ENCODE assay signal across 1 cellular context in genomic region chr1:47437518-47438320, GRCh38.
TF ChIP-seq lines count a peak whose summit lies in the region.

Gene FOXD2, plus strand, starts transcription at chr1:47438044. Its CDS starts 92 bp downstream, at chr1:47438136.

TF ChIP-seq in HepG2, 621 proteins besides CTCF, POLR2A, EP300 and RAD21 (continued from another document and continues in another):
- TF ChIP-seq POLR2G (IDR thresholded peaks at IDR 0.05; ENCODE audit: low read depth, low read length) (peak; percentile 64), ETV5 (CRISPR knock-in tag; IDR thresholded peaks at IDR 0.05; ENCODE audit: borderline replicate concordance) (peak; percentile 49; the same call in 1 of the 2 replicates), ZNF616 (CRISPR knock-in tag; IDR thresholded peaks at IDR 0.05; ENCODE audit: low read depth) (0 out of 2 replicates have a peak, but pooled peaks have one; percentile 32), ZNF780A (CRISPR knock-in tag; IDR thresholded peaks at IDR 0.05) (0 out of 2 replicates have a peak, but pooled peaks have one; percentile 67), HIVEP1 (CRISPR knock-in tag; IDR thresholded peaks at IDR 0.05) (peak; percentile 60; the same call in 1 of the 2 replicates), SATB2 (CRISPR knock-in tag; IDR thresholded peaks at IDR 0.05) (no peak), ZNF644 (CRISPR knock-in tag; IDR thresholded peaks at IDR 0.05; ENCODE audit: low read depth) (no peak), ZNF264 (CRISPR knock-in tag; IDR thresholded peaks at IDR 0.05) (no peak), ZNF609 (CRISPR knock-in tag; IDR thresholded peaks at IDR 0.05; ENCODE audit: borderline replicate concordance) (no peak), PHF21A (CRISPR knock-in tag; IDR thresholded peaks at IDR 0.05) (peak; percentile 84), SRY (CRISPR knock-in tag; IDR thresholded peaks at IDR 0.05) (0 out of 2 replicates have a peak, but pooled peaks have one; percentile 44), ZNF17 (CRISPR knock-in tag; IDR thresholded peaks at IDR 0.05) (no peak), NBN (conservative IDR thresholded peaks at IDR 0.05) (no peak), ASH2L (IDR thresholded peaks at IDR 0.05; ENCODE audit: insufficient read length, low read depth, low read length) (no peak), ZNF615 (CRISPR knock-in tag; IDR thresholded peaks at IDR 0.05; ENCODE audit: borderline replicate concordance) (no peak), ZFP37 (CRISPR knock-in tag; IDR thresholded peaks at IDR 0.05; ENCODE audit: borderline replicate concordance) (no peak), ARNT2 (CRISPR knock-in tag; IDR thresholded peaks at IDR 0.05; ENCODE audit: low read depth) (0 out of 2 replicates have a peak, but pooled peaks have one; percentile 52), PHF20 (CRISPR knock-in tag; IDR thresholded peaks at IDR 0.05) (peak; percentile 53), SAFB2 (CRISPR knock-in tag; IDR thresholded peaks at IDR 0.05; ENCODE audit: borderline replicate concordance, low read depth) (no peak), ZNF136 (CRISPR knock-in tag; IDR thresholded peaks at IDR 0.05; ENCODE audit: low read depth) (no peak), ZGPAT (CRISPR knock-in tag; IDR thresholded peaks at IDR 0.05) (peak; percentile 50; the same call in 1 of the 2 replicates), E2F1 (CRISPR knock-in tag; IDR thresholded peaks at IDR 0.05) (peak; percentile 69), ZBTB25 (CRISPR knock-in tag; IDR thresholded peaks at IDR 0.05) (peak; percentile 32; the same call in 1 of the 2 replicates), ZNF891 (CRISPR knock-in tag; IDR thresholded peaks at IDR 0.05) (peak; percentile 29; the same call in 1 of the 2 replicates), SPEN (CRISPR knock-in tag; IDR thresholded peaks at IDR 0.05; ENCODE audit: low read depth) (no peak; the same call in 1 of the 2 replicates), RERE (CRISPR knock-in tag; IDR thresholded peaks at IDR 0.05; ENCODE audit: low read depth) (peak; percentile 27; the same call in 1 of the 2 replicates), ZMAT3 (CRISPR knock-in tag; conservative IDR thresholded peaks at IDR 0.05) (peak; percentile 26; the same call in 1 of the 2 replicates), SP4 (CRISPR knock-in tag; IDR thresholded peaks at IDR 0.05) (peak; percentile 42; the same call in 1 of the 2 replicates), NR3C1 (CRISPR knock-in tag; IDR thresholded peaks at IDR 0.05) (no peak), TBL1XR1 (IDR thresholded peaks at IDR 0.05; ENCODE audit: borderline replicate concordance, low read length, partially characterized antibody) (no peak), XRCC5 (optimal IDR thresholded peaks at IDR 0.05; ENCODE audit: low read length) (no peak), ZSCAN20 (CRISPR knock-in tag; IDR thresholded peaks at IDR 0.05; ENCODE audit: borderline replicate concordance) (no peak), ZNF7 (CRISPR knock-in tag; IDR thresholded peaks at IDR 0.05) (no peak), ZNF33A (CRISPR knock-in tag; IDR thresholded peaks at IDR 0.05; ENCODE audit: borderline replicate concordance) (no peak), ZNF770 (CRISPR knock-in tag; IDR thresholded peaks at IDR 0.05) (0 out of 2 replicates have a peak, but pooled peaks have one; percentile 35), PHF8 (CRISPR knock-in tag; IDR thresholded peaks at IDR 0.05) (peak; percentile 74), ZNF572 (CRISPR knock-in tag; IDR thresholded peaks at IDR 0.05) (no peak), ZC3H13 (CRISPR knock-in tag; IDR thresholded peaks at IDR 0.05) (0 out of 2 replicates have a peak, but pooled peaks have one; percentile 68), NCOA5 (CRISPR knock-in tag; IDR thresholded peaks at IDR 0.05) (no peak), ARNT (IDR thresholded peaks at IDR 0.05) (no peak), TAF1 (CRISPR knock-in tag; IDR thresholded peaks at IDR 0.05) (peak; percentile 35), ZNF772 (CRISPR knock-in tag; IDR thresholded peaks at IDR 0.05) (peak; percentile 57; the same call in 1 of the 2 replicates), HNF4G (IDR thresholded peaks at IDR 0.05; ENCODE audit: borderline replicate concordance, low read depth, low read length) (no peak), HNF4G (CRISPR knock-in tag; IDR thresholded peaks at IDR 0.05; ENCODE audit: borderline replicate concordance, low read depth) (no peak), HDAC6 (IDR thresholded peaks at IDR 0.05; ENCODE audit: low read depth, low read length) (no peak), HOXA3 (CRISPR knock-in tag; IDR thresholded peaks at IDR 0.05) (peak; percentile 60)
- TF ChIP-seq, protein P1, sequence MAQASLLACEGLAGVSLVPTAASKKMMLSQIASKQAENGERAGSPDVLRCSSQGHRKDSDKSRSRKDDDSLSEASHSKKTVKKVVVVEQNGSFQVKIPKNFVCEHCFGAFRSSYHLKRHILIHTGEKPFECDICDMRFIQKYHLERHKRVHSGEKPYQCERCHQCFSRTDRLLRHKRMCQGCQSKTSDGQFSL (CRISPR knock-in tag; IDR thresholded peaks at IDR 0.05), result peak; percentile 20; the same call in 1 of the 2 replicates
- TF ChIP-seq, protein P2, sequence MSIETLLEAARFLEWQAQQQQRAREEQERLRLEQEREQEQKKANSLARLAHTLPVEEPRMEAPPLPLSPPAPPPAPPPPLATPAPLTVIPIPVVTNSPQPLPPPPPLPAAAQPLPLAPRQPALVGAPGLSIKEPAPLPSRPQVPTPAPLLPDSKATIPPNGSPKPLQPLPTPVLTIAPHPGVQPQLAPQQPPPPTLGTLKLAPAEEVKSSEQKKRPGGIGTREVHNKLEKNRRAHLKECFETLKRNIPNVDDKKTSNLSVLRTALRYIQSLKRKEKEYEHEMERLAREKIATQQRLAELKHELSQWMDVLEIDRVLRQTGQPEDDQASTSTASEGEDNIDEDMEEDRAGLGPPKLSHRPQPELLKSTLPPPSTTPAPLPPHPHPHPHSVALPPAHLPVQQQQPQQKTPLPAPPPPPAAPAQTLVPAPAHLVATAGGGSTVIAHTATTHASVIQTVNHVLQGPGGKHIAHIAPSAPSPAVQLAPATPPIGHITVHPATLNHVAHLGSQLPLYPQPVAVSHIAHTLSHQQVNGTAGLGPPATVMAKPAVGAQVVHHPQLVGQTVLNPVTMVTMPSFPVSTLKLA (IDR thresholded peaks at IDR 0.05), result no peak
- TF ChIP-seq, protein P3, sequence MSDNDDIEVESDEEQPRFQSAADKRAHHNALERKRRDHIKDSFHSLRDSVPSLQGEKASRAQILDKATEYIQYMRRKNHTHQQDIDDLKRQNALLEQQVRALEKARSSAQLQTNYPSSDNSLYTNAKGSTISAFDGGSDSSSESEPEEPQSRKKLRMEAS (IDR thresholded peaks at IDR 0.05), result peak; percentile 39
